In the genomic region with DNA sequence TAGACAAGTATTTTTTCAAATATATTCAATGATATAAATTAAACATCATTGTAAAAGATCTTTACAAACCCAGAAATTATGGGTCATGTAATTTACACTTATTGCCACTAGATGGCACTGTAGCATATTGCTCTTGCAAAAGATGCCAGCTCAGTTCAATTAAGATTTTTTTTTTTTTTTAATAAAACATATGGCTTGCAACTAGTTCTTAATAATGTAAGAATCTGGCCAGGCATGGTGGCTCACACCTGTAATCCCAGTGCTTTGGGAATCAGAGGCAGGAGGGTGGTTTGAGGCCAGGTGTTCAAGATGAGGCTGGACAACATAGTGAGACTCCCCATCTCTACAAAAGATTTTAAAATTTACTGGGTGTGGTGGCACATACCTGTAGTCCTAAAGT, we compare ENCODE assay signal across 8 cellular contexts. TPM values are rescaled to one million over a fixed set of nuclear protein-coding genes. Genes with fewer than 3 reads are reported as not detected.
A peak's percentile ranks its signal among the peaks of the same experiment; 100 is the strongest.
DNase-seq lines count a peak whose midpoint lies in the region; ATAC-seq and TF ChIP-seq lines count a peak whose summit lies in the region.

No MANE protein-coding gene starts in this region.

- intact Hi-C loops in ascending aorta (cut with DNase I) = loop anchor here (1.0 to 5.0 kb wide), 3 partner anchors 47 to 193 kb away; no protein-coding TSS in a partner anchor

- H3K27me3 Mint-ChIP-seq in stimulated activated naive CD8-positive, alpha-beta T cell treated with anti-CD3 and anti-CD28 coated beads, Interleukin-15, amount 100 ng/mL, for 72 hours = peaks cover 15% of the 10 kb centered on the region

- H3K27ac Mint-ChIP-seq in stimulated activated naive CD8-positive, alpha-beta T cell treated with anti-CD3 and anti-CD28 coated beads, Interleukin-15, amount 100 ng/mL, for 72 hours = no peak overlapping the region

- no peaks in the 10 kb centered on the region for H3K4me1 ChIP-seq in ascending aorta

- H3K36me3 ChIP-seq in ascending aorta = no peaks in the 10 kb centered on the region

- DNase-seq in NCI-H2081 (lab: John Stamatoyannopoulos, UW) (peak; percentile 36 to 44), NCI-H2081 treated with DMSO at 0.1 percent for 48 hours (lab: John Stamatoyannopoulos, UW) (no peak), NCI-H1105 (lab: John Stamatoyannopoulos, UW) (peak; percentile 1), ascending aorta (ENCODE audit: low spot score in 2 of 2) (no peak), left kidney (ENCODE audit: low read depth, low spot score) (peak; percentile 36), NCI-H524 treated with DMSO at 0.1 percent for 48 hours (lab: John Stamatoyannopoulos, UW) (no peak)
- no peak for DNase-seq in effector CD8-positive, alpha-beta T cell (lab: John Stamatoyannopoulos, UW)
- no peak for DNase-seq in stimulated activated naive CD8-positive, alpha-beta T cell treated with anti-CD3 and anti-CD28 coated beads, Interleukin-15, amount 100 ng/mL, for 72 hours

- H3K9me3 ChIP-seq in ascending aorta = no peaks in the 10 kb centered on the region

- no peak overlapping the region for H3K4me3 Mint-ChIP-seq in stimulated activated naive CD8-positive, alpha-beta T cell treated with anti-CD3 and anti-CD28 coated beads, Interleukin-15, amount 100 ng/mL, for 72 hours

- ATAC-seq in stimulated activated naive CD8-positive, alpha-beta T cell treated with anti-CD3 and anti-CD28 coated beads, Interleukin-15, amount 100 ng/mL, for 72 hours = no peak

- peak; percentile 78 to 88 (median 80) for TF ChIP-seq CTCF in ascending aorta (IDR thresholded peaks at IDR 0.05)

- no peak overlapping the region for H3K4me3 ChIP-seq in ascending aorta

- H3K27me3 ChIP-seq in ascending aorta = no peaks in the 10 kb centered on the region

- peaks cover 7% of the 10 kb centered on the region for H3K4me1 Mint-ChIP-seq in stimulated activated naive CD8-positive, alpha-beta T cell treated with anti-CD3 and anti-CD28 coated beads, Interleukin-15, amount 100 ng/mL, for 72 hours

- no peak overlapping the region for H3K27ac ChIP-seq in ascending aorta

- no peaks in the 10 kb centered on the region for H3K9me3 Mint-ChIP-seq in stimulated activated naive CD8-positive, alpha-beta T cell treated with anti-CD3 and anti-CD28 coated beads, Interleukin-15, amount 100 ng/mL, for 72 hours

RNA-seq across cellular contexts. Expression of gene DESI2, which starts 49.4 kb away (rescaled TPM):
- 24.2 TPM for total RNA-seq in ascending aorta

Comparison
In these comparisons a context has a peak if more than half of its experiments do, and no peak if none do; other contexts are left out.
1. DNase-seq: peak in NCI-H2081 (2 of 2), NCI-H1105 (single experiment) and left kidney (single experiment); none in NCI-H2081 treated with DMSO at 0.1 percent for 48 hours (single experiment), ascending aorta (0 of 2), effector CD8-positive, alpha-beta T cell (single experiment), NCI-H524 treated with DMSO at 0.1 percent for 48 hours (single experiment) and stimulated activated naive CD8-positive, alpha-beta T cell treated with anti-CD3 and anti-CD28 coated beads, Interleukin-15, amount 100 ng/mL, for 72 hours (0 of 2).